ENCODE assay signal across 26 cellular contexts in the genomic region with DNA sequence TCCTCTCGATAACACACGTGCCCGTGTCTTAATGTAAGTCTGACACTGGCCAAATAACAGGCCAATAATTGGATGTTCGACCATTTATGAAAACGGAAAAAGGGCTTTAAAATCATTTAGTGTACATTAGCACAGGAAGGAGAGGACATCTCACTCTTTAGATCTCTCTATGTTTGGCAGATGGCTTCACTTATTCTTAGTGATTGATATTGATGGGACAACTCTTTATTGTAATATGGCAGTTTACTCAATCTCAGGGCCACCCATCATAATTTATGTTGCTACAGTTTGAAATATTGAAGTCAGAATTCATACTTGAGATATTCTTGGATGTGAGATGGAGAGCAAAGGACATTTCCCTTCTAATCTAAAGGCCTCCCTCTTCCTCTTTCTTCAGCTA.
"Had no signal": no experiment of that assay in that cellular context is flagged by ENCODE, and none has a peak within 500 bp of the region (broad histone marks: within the 10 kb centered on the region; RNA-seq: fewer than 3 reads in every experiment).

No MANE protein-coding gene starts in this region.

- H3K4me2 ChIP-seq: PC-9 had no signal

- H3K4me3 ChIP-seq: MG63, PC-9, Peyer's patch, SJCRH30, SK-N-MC had no signal

- H2AFZ ChIP-seq: PC-9 had no signal

- H3K27ac ChIP-seq: PC-9, Peyer's patch, SJCRH30, SK-N-MC had no signal

- H3K36me3 ChIP-seq: MG63, Peyer's patch, SJCRH30 had no signal

- H3K9me3 ChIP-seq: MG63, Peyer's patch, SJCRH30 had no signal

- H3K27me3 ChIP-seq: MG63, Peyer's patch, SJCRH30 had no signal

- H3K4me1 ChIP-seq: SJCRH30 had no signal

- DNase-seq: IMR-90, Karpas-422, KG1, MG63, NCI-H1092, NCI-H1105 treated with DMSO at 0.1 percent for 48 hours, NCI-H1417 treated with DMSO at 0.1 percent for 48 hours, NCI-H146, NCI-H1694 treated with DMSO at 0.1 percent for 48 hours, NCI-H1930, NCI-H2081, NCI-H2107, NCI-H2227 treated with DMSO at 0.1 percent for 48 hours, NCI-H446, NCI-H510A, NCI-H524 treated with DMSO at 0.1 percent for 48 hours, NCI-H69, NCI-H774, OCI-M1, PC-9, Peyer's patch, SHP77 treated with DMSO at 0.1 percent for 48 hours, SJCRH30, T-helper 1 cell, T-helper 17 cell had no signal
